Comparison of ENCODE assay signal across 7 cellular contexts in the genomic region with DNA sequence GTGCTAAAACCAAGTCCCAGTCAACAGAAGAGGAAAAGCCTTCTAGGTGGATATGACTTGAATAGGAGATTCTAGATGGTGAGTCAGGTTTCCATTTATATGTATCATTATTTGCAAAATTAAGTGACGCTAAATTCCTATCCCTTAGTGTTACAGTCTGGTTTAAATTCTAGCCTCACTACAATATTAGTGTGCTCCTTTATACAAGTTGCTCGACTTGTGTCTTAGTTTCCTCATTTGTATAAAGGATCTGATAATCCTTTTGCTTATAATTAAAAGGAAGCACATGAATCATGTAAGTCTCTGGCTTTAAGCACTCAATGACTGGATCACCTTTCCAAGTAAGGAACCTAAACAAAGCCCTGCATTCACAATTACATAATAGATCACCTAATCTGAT.
"Had no signal": no experiment of that assay in that cellular context is flagged by ENCODE, and none has a peak within 500 bp of the region (broad histone marks: within the 10 kb centered on the region; RNA-seq: fewer than 3 reads in every experiment).

No MANE protein-coding gene starts in this region.

- H3K4me3 ChIP-seq: GM23248, HAP-1 had no signal

- ATAC-seq: HCT116, HepG2 had no signal

- DNase-seq: GM23248, GOT3, H7, HFFc6 had no signal
